ENCODE assay signal across 28 cellular contexts in the genomic region with DNA sequence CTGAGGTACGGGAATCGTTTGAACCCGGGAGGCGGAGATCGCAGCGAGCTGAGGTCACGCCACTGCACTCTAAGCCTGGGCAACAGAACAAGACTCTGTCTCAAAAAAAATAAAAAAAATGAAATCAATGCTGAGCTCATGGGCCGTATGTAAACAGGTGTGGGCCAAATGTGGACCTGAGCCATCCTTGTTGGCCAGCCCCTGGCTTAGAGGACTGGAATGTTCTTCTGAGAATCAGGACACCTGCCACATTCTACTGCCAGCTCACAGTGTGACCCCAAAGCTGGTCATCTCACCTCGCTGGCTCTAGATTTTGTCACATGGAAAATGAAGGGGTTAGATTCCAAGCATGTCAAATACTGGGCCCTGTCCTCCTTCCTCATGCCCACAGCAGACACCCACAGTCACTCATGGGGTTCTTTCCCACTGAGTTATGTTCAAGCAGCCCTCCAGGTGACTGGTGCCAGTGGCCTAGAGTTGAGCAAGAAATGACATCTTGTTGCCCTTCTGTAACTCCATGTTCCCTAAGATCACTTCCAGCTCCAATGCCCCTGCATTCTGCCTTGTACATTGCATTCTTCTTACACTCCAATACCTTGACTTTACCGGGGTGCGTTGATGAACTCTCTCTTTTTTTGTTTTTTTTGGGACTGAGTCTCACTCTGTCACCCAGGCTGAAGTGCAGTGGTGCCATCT.
DNase-seq lines count a peak whose midpoint lies in the region; ATAC-seq, FAIRE-seq and TF ChIP-seq lines count a peak whose summit lies in the region.
"Had no signal": no experiment of that assay in that cellular context is flagged by ENCODE, and none has a peak within 500 bp of the region (broad histone marks: within the 10 kb centered on the region; RNA-seq: fewer than 3 reads in every experiment).

No MANE protein-coding gene starts in this region.

- peaks cover 17% of the 10 kb centered on the region for H3K4me1 ChIP-seq in left ventricle myocardium inferior
- H3K4me1 ChIP-seq in body of pancreas: peaks cover 43% of the 10 kb centered on the region
- peaks cover 3 to 22% (median 7%) of the 10 kb centered on the region in 3 donors for H3K4me1 ChIP-seq in pancreas
- peaks cover 0 to 13% (median 9%) of the 10 kb centered on the region in 4 donors for H3K4me1 ChIP-seq in transverse colon
- no peaks in the 10 kb centered on the region for H3K4me1 ChIP-seq in HAP-1

- H3K4me3 ChIP-seq in left ventricle myocardium inferior: no peak overlapping the region
- H3K4me3 ChIP-seq in body of pancreas: no peak overlapping the region
- no peak overlapping the region for H3K4me3 ChIP-seq in pancreas
- H3K4me3 ChIP-seq in transverse colon: no peak overlapping the region
- no peak overlapping the region for H3K4me3 ChIP-seq in HAP-1
- H3K4me3 ChIP-seq: dorsolateral prefrontal cortex, heart right ventricle, SK-N-MC had no signal

- 15 to 27% methylated on average over 11 of the region's 11 CpGs for WGBS in body of pancreas, 2 donors
- 24 to 28% methylated on average over 11 of the region's 11 CpGs for WGBS in pancreas, 2 donors
- 91 to 100% methylated on average over 2 to 11 of the region's 11 CpGs for WGBS in transverse colon (ENCODE audit: low coverage in 1 of 2), 2 donors

- H3K27ac ChIP-seq in left ventricle myocardium inferior (replicated peaks) (peak overlapping the region; percentile 15), body of pancreas (peak overlapping the region; percentile 76 to 86 (median 80)), pancreas (peak overlapping the region; percentile 24 to 86 (median 60)), transverse colon (peak overlapping the region in 3 of 4 donors; percentile 66 to 82 (median 79))
- H3K27ac ChIP-seq: dorsolateral prefrontal cortex, heart right ventricle, neutrophil, RWPE1, SK-N-MC, WERI-Rb-1 had no signal

- TF ChIP-seq POLR2A in body of pancreas (IDR thresholded peaks at IDR 0.05): no peak
- TF ChIP-seq POLR2A in transverse colon (IDR thresholded peaks at IDR 0.05): no peak

- H3K9me3 ChIP-seq in left ventricle myocardium inferior (replicated peaks) (no peaks in the 10 kb centered on the region), body of pancreas (no peaks in the 10 kb centered on the region), pancreas (no peaks in the 10 kb centered on the region), transverse colon (no peaks in the 10 kb centered on the region), HAP-1 (no peaks in the 10 kb centered on the region)
- H3K9me3 ChIP-seq: heart right ventricle, neutrophil had no signal

- FAIRE-seq in pancreas (lab: Jason Lieb, UNC): no peak

- H3K27me3 ChIP-seq in left ventricle myocardium inferior (ENCODE audit: low read depth) (no peaks in the 10 kb centered on the region), body of pancreas (no peaks in the 10 kb centered on the region), pancreas (no peaks in the 10 kb centered on the region), transverse colon (no peaks in the 10 kb centered on the region), HAP-1 (ENCODE audit: low read depth) (no peaks in the 10 kb centered on the region)
- H3K27me3 ChIP-seq: dorsolateral prefrontal cortex, heart right ventricle, neutrophil had no signal

- TF ChIP-seq EP300 in transverse colon (IDR thresholded peaks at IDR 0.05; ENCODE audit: low read depth): no peak

- H3K36me3 ChIP-seq in left ventricle myocardium inferior (peaks cover 41% of the 10 kb centered on the region), body of pancreas (replicated peaks in 1 of 2; ENCODE audit: insufficient read depth in 1 of 2, low read depth in 2 of 2) (peaks cover 0 to 1% of the 10 kb centered on the region in 2 donors), pancreas (peaks cover 0 to 9% (median 0%) of the 10 kb centered on the region in 3 donors), transverse colon (peaks cover 0 to 5% (median 0%) of the 10 kb centered on the region in 4 donors), HAP-1 (replicated peaks) (peaks cover 50% of the 10 kb centered on the region)

- DNase-seq in left ventricle myocardium inferior (no peak), left cardiac atrium (no peak), body of pancreas (peak; percentile 89 to 96 (median 94)), pancreas (peak; percentile 62 to 92 (median 90)), transverse colon (no peak), HAP-1 (ENCODE audit: low spot score in 2 of 2) (no peak)
- DNase-seq: activated naive CD4-positive, alpha-beta T cell; activated T-cell treated with anti-CD3 and anti-CD28 coated beads for 4 hours; anterior cingulate cortex; CD4-positive, alpha-beta T cell; H7; heart right ventricle; NCI-H1105 treated with DMSO at 0.1 percent for 48 hours; NCI-H2029 treated with DMSO at 0.1 percent for 48 hours; NCI-H345; NCI-H774; retina; stimulated activated CD4-positive, alpha-beta T cell treated with anti-CD3 and anti-CD28 coated beads, Interleukin-12 subunit alpha, Interleukin-12 subunit beta, amount 100 ng/mL, for 4 hours; stimulated activated CD4-positive, alpha-beta T cell treated with anti-CD3 and anti-CD28 coated beads, Interleukin-4, amount 100 ng/mL, for 24 hours; stimulated activated naive CD4-positive, alpha-beta T cell treated with Interleukin-2 at 50 U/mL for 16 hours; trophoblast cell; WERI-Rb-1 had no signal

- in situ Hi-C loops in transverse colon (cut with MboI; ENCODE audit: low pct_ligation_motif_present in 1 of 4, low pct_unique_long_range_greater_than_20kb in 1 of 4, low sequenced_read_pairs in 3 of 4) (no loop called here), HAP-1 (cut with MboI; ENCODE audit: low sequenced_read_pairs) (no loop called here)

- intact Hi-C loops in left ventricle myocardium inferior (cut with micrococcal nuclease): no loop called here
- intact Hi-C loops in left cardiac atrium (cut with DNase I): loop anchor here in 1 of 2 donors (10.0 kb wide), 1 partner anchor 105 kb away; no protein-coding TSS in a partner anchor
- intact Hi-C loops in body of pancreas (cut with DNase I): no loop called here
- intact Hi-C loops in pancreas (cut with DNase I): no loop called here
- intact Hi-C loops in transverse colon (cut with DNase I; ENCODE audit: low total_unique reads): loop anchor here (5.0 kb wide), 1 partner anchor 67 kb away; no protein-coding TSS in a partner anchor

- TF ChIP-seq CTCF in left ventricle myocardium inferior (IDR thresholded peaks at IDR 0.05; ENCODE audit: borderline replicate concordance): no peak
- TF ChIP-seq CTCF in body of pancreas (IDR thresholded peaks at IDR 0.05): peak in 2 of 7 experiments; percentile 5 to 8
- TF ChIP-seq CTCF in pancreas (IDR thresholded peaks at IDR 0.05): no peak
- no peak for TF ChIP-seq CTCF in transverse colon (IDR thresholded peaks at IDR 0.05)

- ATAC-seq in left cardiac atrium (no peak), body of pancreas (peak; percentile 96), pancreas (peak; percentile 89 to 95 (median 94)), HG03135 (IDR thresholded peaks at IDR 0.05; ENCODE audit: unreplicated experiment) (no peak), HG03025 (IDR thresholded peaks at IDR 0.05; ENCODE audit: low FRiP score, unreplicated experiment) (no peak)
- ATAC-seq: heart right ventricle had no signal

Comparison
In these comparisons a context has a peak if more than half of its experiments do, and no peak if none do; other contexts are left out.
1. DNase-seq: peak in body of pancreas (4 of 4) and pancreas (6 of 6); none in left ventricle myocardium inferior (single experiment), left cardiac atrium (single experiment), transverse colon (single experiment) and HAP-1 (0 of 2).
2. H3K27ac ChIP-seq: peak in every context shown above with its lines; median percentile 80 in body of pancreas; 79 in transverse colon; 60 in pancreas; 15 in left ventricle myocardium inferior.
3. ATAC-seq: peak in body of pancreas (single experiment) and pancreas (4 of 4); none in left cardiac atrium (0 of 2), HG03135 (single experiment) and HG03025 (single experiment).